27 cellular contexts compared by ENCODE assay signal in genomic region chrX:118780915-118781314, GRCh38. TPM values are rescaled to one million over a fixed set of nuclear protein-coding genes. Genes with fewer than 3 reads are reported as not detected.
DNase-seq lines count a peak whose midpoint lies in the region; ATAC-seq and TF ChIP-seq lines count a peak whose summit lies in the region.
"Had no signal": no experiment of that assay in that cellular context is flagged by ENCODE, and none has a peak within 500 bp of the region (broad histone marks: within the 10 kb centered on the region; RNA-seq: fewer than 3 reads in every experiment).

No MANE protein-coding gene starts in this region.

- no peak overlapping the region for H3K27ac ChIP-seq in fibroblast of lung (ENCODE audit: insufficient read depth, low read length)
- no peak overlapping the region for H3K27ac ChIP-seq in foreskin keratinocyte
- H3K27ac ChIP-seq: SK-N-MC, tibial nerve had no signal

- H3K4me3 ChIP-seq in fibroblast of lung (replicated peaks in 1 of 4; ENCODE audit: control extremely low read depth in 1 of 4, insufficient read depth in 1 of 4, low read depth in 3 of 4, low read length in 4 of 4): no peak overlapping the region
- H3K4me3 ChIP-seq: K562, SK-N-MC, skin epidermis, tibial nerve had no signal

- no peaks in the 10 kb centered on the region for H3K36me3 ChIP-seq in fibroblast of lung (ENCODE audit: control insufficient read depth, insufficient read depth, low read length)
- H3K36me3 ChIP-seq: BE2C, tibial nerve had no signal

- H3K4me2 ChIP-seq in fibroblast of lung (ENCODE audit: extremely low read depth, insufficient read depth, low read length): no peak overlapping the region

- no peaks in the 10 kb centered on the region for H3K79me2 ChIP-seq in fibroblast of lung (ENCODE audit: control insufficient read depth, insufficient read depth, low read length)

- no peak overlapping the region for H3K9ac ChIP-seq in fibroblast of lung (ENCODE audit: insufficient read depth, low read length)

- no peaks in the 10 kb centered on the region for H3K4me1 ChIP-seq in fibroblast of lung (ENCODE audit: control insufficient read depth, extremely low read depth, insufficient read depth, low read length)
- H3K4me1 ChIP-seq in foreskin keratinocyte: no peaks in the 10 kb centered on the region
- H3K4me1 ChIP-seq: BE2C, tibial nerve had no signal

- no peak overlapping the region for H2AFZ ChIP-seq in fibroblast of lung (ENCODE audit: low read length)

- peak; percentile 9 for DNase-seq in AG08395 (ENCODE audit: low spot score)
- DNase-seq in amniotic epithelial cell (ENCODE audit: low read depth): peak; percentile 19
- peak; percentile 11 to 45 for DNase-seq in fibroblast of lung (ENCODE audit: low read depth in 2 of 2)
- no peak for DNase-seq in omental fat pad (ENCODE audit: low spot score)
- no peak for DNase-seq in RKO (ENCODE audit: low spot score)
- no peak for DNase-seq in HCEC 1CT
- no peak for DNase-seq in foreskin keratinocyte
- DNase-seq: activated CD4-positive, alpha-beta memory T cell treated with anti-CD3 and anti-CD28 coated beads for 36 hours; activated CD8-positive, alpha-beta memory T cell treated with anti-CD3 and anti-CD28 coated beads, Interleukin-2, amount 50 U/mL, for 4 hours; anterior cingulate cortex; BE2C; hypothalamus; natural killer cell; NCI-H2081; NCI-H345; NCI-H774; occipital lobe had no signal

- no peaks in the 10 kb centered on the region for H4K20me1 ChIP-seq in fibroblast of lung (ENCODE audit: control insufficient read depth, extremely low read depth, insufficient read depth, low read length)

- ATAC-seq in omental fat pad (ENCODE audit: low FRiP score) (peak; percentile 12), GM21737 (IDR thresholded peaks at IDR 0.05; ENCODE audit: unreplicated experiment) (no peak), foreskin keratinocyte (no peak)
- ATAC-seq: K562, natural killer cell had no signal

- TF ChIP-seq CTCF in fibroblast of lung (conservative IDR thresholded peaks at IDR 0.05 in 1 of 2, IDR thresholded peaks at IDR 0.05 in 1 of 2; ENCODE audit: low read depth in 1 of 2, low read length in 2 of 2): no peak
- TF ChIP-seq CTCF in omental fat pad (IDR thresholded peaks at IDR 0.05): no peak
- no peak for TF ChIP-seq CTCF in foreskin keratinocyte (conservative IDR thresholded peaks at IDR 0.05)

- H3K27me3 ChIP-seq in fibroblast of lung (ENCODE audit: control insufficient read depth, insufficient read depth, low read length): no peaks in the 10 kb centered on the region
- no peaks in the 10 kb centered on the region for H3K27me3 ChIP-seq in foreskin keratinocyte
- H3K27me3 ChIP-seq: BE2C, tibial nerve had no signal

- no peaks in the 10 kb centered on the region for H3K9me3 ChIP-seq in fibroblast of lung (ENCODE audit: control insufficient read depth, insufficient read depth, low read depth, low read length)
- H3K9me3 ChIP-seq: BE2C, tibial nerve had no signal

RNA-seq across cellular contexts. Expression of gene ZCCHC12, which starts 42.7 kb away (rescaled TPM):
- total RNA-seq in fibroblast of lung (under 0.01 TPM in 1 of 2 replicates, not detected in the other), omental fat pad (under 1 TPM in 2 of 4 donors, not detected in 2; 0.37 to 0.72 TPM), foreskin keratinocyte (not detected in 2 replicates)
- polyA plus RNA-seq in fibroblast of lung (0.07 TPM in 1 of 2 replicates, not detected in the other), foreskin keratinocyte (not detected in 2 replicates)
- polyA plus RNA-seq in fibroblast of lung (2012): 0.06 TPM in 1 of 2 replicates, not detected in the other
- not detected in 2 replicates for polyA minus RNA-seq in fibroblast of lung (ENCODE audit: low replicate concordance)
- total RNA-seq: A172; G401; HT1080; MCF 10A; natural killer cell; T-helper 1 cell treated with Interleukin-12 subunit alpha and Interleukin-12 subunit beta and Interleukin-4 antibody, amounts not matched to agents 30 ng/mL and 1 ng/mL, for 36 hours; tibial nerve had no signal

RNA-seq across cellular contexts. Expression of gene IL13RA1, which starts 53.5 kb away (rescaled TPM):
- total RNA-seq in fibroblast of lung: 54.2 and 67.4 TPM in 2 replicates
- polyA plus RNA-seq in fibroblast of lung: 56.1 and 104 TPM in 2 replicates
- polyA plus RNA-seq in fibroblast of lung (2012): 34.2 and 61.5 TPM in 2 replicates
- 9.3 and 14.9 TPM in 2 replicates for polyA minus RNA-seq in fibroblast of lung (ENCODE audit: low replicate concordance)
- total RNA-seq in omental fat pad: 10 to 100 TPM; 44.9 to 77.8 (median 71.0) TPM
- total RNA-seq in foreskin keratinocyte: 22.7 and 24.3 TPM in 2 replicates
- polyA plus RNA-seq in foreskin keratinocyte: 12.1 and 12.7 TPM in 2 replicates

Comparison
In these comparisons a context has a peak if more than half of its experiments do, and no peak if none do; other contexts are left out.
1. DNase-seq: peak in AG08395 (single experiment), amniotic epithelial cell (single experiment) and fibroblast of lung (2 of 2); none in omental fat pad (single experiment), RKO (single experiment), HCEC 1CT (single experiment) and foreskin keratinocyte (0 of 2).